Comparison of ENCODE assay signal across 10 cellular contexts in the genomic region with DNA sequence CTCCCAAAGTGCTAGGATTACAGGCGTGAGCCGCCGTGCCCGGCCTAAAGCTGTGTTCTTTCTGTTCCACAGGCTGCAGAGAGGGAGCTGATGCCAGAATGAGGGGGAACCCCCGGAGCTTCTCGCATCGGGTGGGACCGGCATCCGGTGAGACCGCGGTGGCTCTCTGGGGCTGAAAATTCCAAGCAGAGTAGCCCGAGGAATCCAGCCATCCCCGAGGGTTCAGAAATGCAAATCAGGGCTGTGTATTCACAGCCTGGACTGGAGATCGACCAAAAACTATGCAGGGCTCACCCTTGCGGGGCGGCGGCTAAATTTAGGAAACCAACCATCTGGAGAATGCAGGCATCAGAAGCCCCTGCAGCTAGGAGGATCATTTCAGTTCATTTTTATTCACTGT.
DNase-seq lines count a peak whose midpoint lies in the region; ATAC-seq and TF ChIP-seq lines count a peak whose summit lies in the region.
"Had no signal": no experiment of that assay in that cellular context is flagged by ENCODE, and none has a peak within 500 bp of the region (broad histone marks: within the 10 kb centered on the region; RNA-seq: fewer than 3 reads in every experiment).

No MANE protein-coding gene starts in this region.

- H3K4me2 ChIP-seq in BLaER1 = peak overlapping the region; percentile 17; the same call in 1 of the 2 replicates

- DNase-seq in activated B cell treated with CpG ODN at 0.5 μM for 24 hours (no peak), glutamatergic neuron (peak; percentile 35), posterior vena cava (ENCODE audit: low spot score) (peak; percentile 92), NCI-H1048 (lab: John Stamatoyannopoulos, UW) (no peak)
- no peak for DNase-seq in activated naive CD8-positive, alpha-beta T cell treated with anti-CD3 and anti-CD28 coated beads for 36 hours
- no peak for DNase-seq in effector memory CD8-positive, alpha-beta T cell
- DNase-seq: GF-D8 had no signal

- no peak overlapping the region for H3K4me3 ChIP-seq in BLaER1

- H3K36me3 ChIP-seq in BLaER1 = peaks cover 38% of the 10 kb centered on the region
- H3K36me3 ChIP-seq: pancreas had no signal

- no peaks in the 10 kb centered on the region for H3K27me3 Mint-ChIP-seq in activated B cell treated with CpG ODN at 0.5 μM for 24 hours
- peaks cover 2% of the 10 kb centered on the region for H3K27me3 Mint-ChIP-seq in glutamatergic neuron (ENCODE audit: unreplicated experiment)
- peaks cover 4% of the 10 kb centered on the region for H3K27me3 Mint-ChIP-seq in activated naive CD8-positive, alpha-beta T cell treated with anti-CD3 and anti-CD28 coated beads for 36 hours
- no peaks in the 10 kb centered on the region for H3K27me3 Mint-ChIP-seq in effector memory CD8-positive, alpha-beta T cell

- H3K4me1 Mint-ChIP-seq in activated B cell treated with CpG ODN at 0.5 μM for 24 hours (peaks cover 58% of the 10 kb centered on the region), glutamatergic neuron (ENCODE audit: low read depth, unreplicated experiment) (peaks cover 7% of the 10 kb centered on the region)
- peaks cover 16% of the 10 kb centered on the region for H3K4me1 Mint-ChIP-seq in activated naive CD8-positive, alpha-beta T cell treated with anti-CD3 and anti-CD28 coated beads for 36 hours
- peaks cover 17 to 23% of the 10 kb centered on the region in 2 donors for H3K4me1 Mint-ChIP-seq in effector memory CD8-positive, alpha-beta T cell (ENCODE audit: low read depth in 2 of 2)

- H3K36me3 Mint-ChIP-seq in activated B cell treated with CpG ODN at 0.5 μM for 24 hours (ENCODE audit: low read depth) (peaks cover 18% of the 10 kb centered on the region), glutamatergic neuron (ENCODE audit: unreplicated experiment) (no peaks in the 10 kb centered on the region)
- peaks cover 3% of the 10 kb centered on the region for H3K36me3 Mint-ChIP-seq in activated naive CD8-positive, alpha-beta T cell treated with anti-CD3 and anti-CD28 coated beads for 36 hours
- H3K36me3 Mint-ChIP-seq in effector memory CD8-positive, alpha-beta T cell (ENCODE audit: insufficient read depth) = peaks cover 23% of the 10 kb centered on the region

- H4K20me1 ChIP-seq in BLaER1 = peaks cover 76% of the 10 kb centered on the region

- TF ChIP-seq CTCF in activated B cell treated with CpG ODN at 0.5 μM for 24 hours (IDR thresholded peaks at IDR 0.05) (no peak), glutamatergic neuron (IDR thresholded peaks at IDR 0.05; ENCODE audit: partially characterized antibody, unreplicated experiment) (no peak)

- CTCF ChIA-PET in activated B cell treated with CpG ODN at 0.5 μM for 24 hours (lab: Charles Lee) = no interaction called here

- peak overlapping the region; percentile 41 for H3K27ac Mint-ChIP-seq in activated B cell treated with CpG ODN at 0.5 μM for 24 hours
- H3K27ac Mint-ChIP-seq in glutamatergic neuron (ENCODE audit: unreplicated experiment) = no peak overlapping the region
- H3K27ac Mint-ChIP-seq in activated naive CD8-positive, alpha-beta T cell treated with anti-CD3 and anti-CD28 coated beads for 36 hours = no peak overlapping the region
- H3K27ac Mint-ChIP-seq in effector memory CD8-positive, alpha-beta T cell = no peak overlapping the region

- H3K9me3 Mint-ChIP-seq in activated B cell treated with CpG ODN at 0.5 μM for 24 hours (no peaks in the 10 kb centered on the region), glutamatergic neuron (ENCODE audit: unreplicated experiment) (peaks cover 6% of the 10 kb centered on the region)
- no peaks in the 10 kb centered on the region for H3K9me3 Mint-ChIP-seq in activated naive CD8-positive, alpha-beta T cell treated with anti-CD3 and anti-CD28 coated beads for 36 hours
- H3K9me3 Mint-ChIP-seq in effector memory CD8-positive, alpha-beta T cell = no peaks in the 10 kb centered on the region

- no peak overlapping the region for H3K9ac ChIP-seq in BLaER1

- no peak for ATAC-seq in activated B cell treated with CpG ODN at 0.5 μM for 24 hours (ENCODE audit: low read depth)
- no peak for ATAC-seq in HG03045 (IDR thresholded peaks at IDR 0.05; ENCODE audit: unreplicated experiment)
- no peak for ATAC-seq in effector memory CD8-positive, alpha-beta T cell (replicated peaks)

- POLR2A ChIA-PET in activated B cell treated with CpG ODN at 0.5 μM for 24 hours (lab: Charles Lee) = interaction anchor here (0.7 to 29.7 kb wide), 4 partner anchors 8 to 126 kb away, joined by 3 to 979 read pairs (median 5); partner anchors contain the start of gene GADD45B

- peaks cover 59% of the 10 kb centered on the region for H3K4me1 ChIP-seq in BLaER1

- H3K9me3 ChIP-seq in BLaER1 = peaks cover 12% of the 10 kb centered on the region; the same call in 1 of the 2 replicates
- H3K9me3 ChIP-seq: pancreas had no signal

- no peak overlapping the region for H3K27ac ChIP-seq in BLaER1

- intact Hi-C loops in activated B cell treated with CpG ODN at 0.5 μM for 24 hours (cut with micrococcal nuclease) = no loop called here
- intact Hi-C loops in posterior vena cava (cut with DNase I) = no loop called here

- H3K27me3 ChIP-seq in BLaER1 = no peaks in the 10 kb centered on the region
- H3K27me3 ChIP-seq: pancreas had no signal

- H3K4me3 Mint-ChIP-seq in activated B cell treated with CpG ODN at 0.5 μM for 24 hours = no peak overlapping the region
- peak overlapping the region; percentile 30 for H3K4me3 Mint-ChIP-seq in glutamatergic neuron (ENCODE audit: unreplicated experiment)
- no peak overlapping the region for H3K4me3 Mint-ChIP-seq in activated naive CD8-positive, alpha-beta T cell treated with anti-CD3 and anti-CD28 coated beads for 36 hours
- no peak overlapping the region for H3K4me3 Mint-ChIP-seq in effector memory CD8-positive, alpha-beta T cell

Comparison
In these comparisons a context has a peak if more than half of its experiments do, and no peak if none do; other contexts are left out.
1. DNase-seq: peak in glutamatergic neuron (single experiment) and posterior vena cava (single experiment); none in activated B cell treated with CpG ODN at 0.5 μM for 24 hours (single experiment), activated naive CD8-positive, alpha-beta T cell treated with anti-CD3 and anti-CD28 coated beads for 36 hours (single experiment), effector memory CD8-positive, alpha-beta T cell (0 of 3) and NCI-H1048 (single experiment).